8 cellular contexts compared by ENCODE assay signal in the genomic region with DNA sequence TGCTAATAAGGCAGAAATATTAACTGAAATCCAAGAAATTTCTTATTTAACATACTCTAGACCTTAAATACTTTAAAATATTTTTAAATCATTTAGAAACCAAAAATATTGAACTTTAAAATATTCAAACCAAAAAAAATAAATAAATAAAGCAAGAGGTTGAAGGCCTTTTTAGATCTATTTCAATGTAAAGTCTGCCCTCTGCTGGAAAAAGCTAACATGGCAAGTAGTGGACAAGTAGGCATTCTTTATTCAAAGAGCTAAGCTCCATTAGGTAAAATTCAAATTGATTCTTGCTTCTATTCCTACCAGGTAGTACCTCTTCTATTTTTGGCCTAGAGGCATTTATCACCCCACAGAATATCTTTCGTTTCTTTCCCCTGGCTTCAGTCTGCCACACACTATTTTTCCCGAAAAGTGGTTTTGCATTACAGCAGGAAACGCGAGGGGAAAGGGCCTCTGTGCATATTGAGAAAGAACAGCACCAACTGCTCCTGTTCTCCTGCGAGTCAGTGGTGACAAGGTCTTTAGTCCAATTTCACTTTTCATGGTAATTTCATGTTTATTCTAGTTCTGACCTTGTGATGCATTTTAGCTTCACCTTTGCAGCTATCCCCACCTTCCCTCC. TPM values are rescaled to one million over a fixed set of nuclear protein-coding genes. Genes with fewer than 3 reads are reported as not detected.
DNase-seq lines count a peak whose midpoint lies in the region; ATAC-seq lines count a peak whose summit lies in the region.

No MANE protein-coding gene starts in this region.

- H3K9me3 ChIP-seq in CD8-positive, alpha-beta memory T cell (ENCODE audit: low read length): no peaks in the 10 kb centered on the region

- no peaks in the 10 kb centered on the region for H3K9me3 Mint-ChIP-seq in CD8-positive, alpha-beta memory T cell
- H3K9me3 Mint-ChIP-seq in activated T-cell treated with anti-CD3 and anti-CD28 coated beads, Interleukin-2, amount 50 U/mL, for 72 hours: no peaks in the 10 kb centered on the region

- H3K27me3 Mint-ChIP-seq in CD8-positive, alpha-beta memory T cell: no peaks in the 10 kb centered on the region
- no peaks in the 10 kb centered on the region for H3K27me3 Mint-ChIP-seq in activated T-cell treated with anti-CD3 and anti-CD28 coated beads, Interleukin-2, amount 50 U/mL, for 72 hours (ENCODE audit: low read depth)

- CTCF ChIA-PET in CD8-positive, alpha-beta memory T cell (lab: Charles Lee): interaction anchor here (0.9 to 4.7 kb wide), 15 partner anchors 9 to 145 kb away, joined by 3 to 30 read pairs (median 4); partner anchors contain the start of genes GCA and IFIH1

- peak overlapping the region in 1 of 8 donors; percentile 19 for H3K27ac Mint-ChIP-seq in CD8-positive, alpha-beta memory T cell
- H3K27ac Mint-ChIP-seq in activated T-cell treated with anti-CD3 and anti-CD28 coated beads, Interleukin-2, amount 50 U/mL, for 72 hours: no peak overlapping the region

- H3K36me3 ChIP-seq in CD8-positive, alpha-beta memory T cell (ENCODE audit: insufficient read depth, low read length): peaks cover 5% of the 10 kb centered on the region

- no peak overlapping the region for H3K4me3 ChIP-seq in CD8-positive, alpha-beta memory T cell (ENCODE audit: low read length)

- DNase-seq in CD8-positive, alpha-beta memory T cell: peak; percentile 24 to 52 (median 50)
- DNase-seq in NCI-H748 treated with DMSO at 0.1 percent for 48 hours (lab: John Stamatoyannopoulos, UW) (peak; percentile 73), globus pallidus (ENCODE audit: low spot score) (peak; percentile 81), renal cortical epithelial cell (ENCODE audit: low read depth) (peak; percentile 72), hepatic stellate cell (ENCODE audit: low spot score) (no peak)
- DNase-seq in activated T-cell treated with anti-CD3 and anti-CD28 coated beads, Interleukin-2, amount 50 U/mL, for 72 hours: peak; percentile 62 to 73

- H3K27me3 ChIP-seq in CD8-positive, alpha-beta memory T cell (ENCODE audit: insufficient read depth, low read length, poor library complexity, severe bottlenecking): no peaks in the 10 kb centered on the region

- POLR2A ChIA-PET in CD8-positive, alpha-beta memory T cell (lab: Charles Lee): interaction anchor here (0.8 kb wide), 1 partner anchor 9 kb away, joined by 3 read pairs; no protein-coding TSS in a partner anchor

- ATAC-seq in GM18867 (IDR thresholded peaks at IDR 0.05; ENCODE audit: unreplicated experiment) (peak; percentile 71), HG03442 (IDR thresholded peaks at IDR 0.05; ENCODE audit: unreplicated experiment) (peak; percentile 51)
- peak; percentile 30 to 49 for ATAC-seq in activated T-cell treated with anti-CD3 and anti-CD28 coated beads, Interleukin-2, amount 50 U/mL, for 72 hours (replicated peaks in 1 of 2)

- H3K4me3 Mint-ChIP-seq in CD8-positive, alpha-beta memory T cell: no peak overlapping the region
- no peak overlapping the region for H3K4me3 Mint-ChIP-seq in activated T-cell treated with anti-CD3 and anti-CD28 coated beads, Interleukin-2, amount 50 U/mL, for 72 hours

- peaks cover 0 to 20% (median 3%) of the 10 kb centered on the region in 3 donors for H3K36me3 Mint-ChIP-seq in CD8-positive, alpha-beta memory T cell
- no peaks in the 10 kb centered on the region for H3K36me3 Mint-ChIP-seq in activated T-cell treated with anti-CD3 and anti-CD28 coated beads, Interleukin-2, amount 50 U/mL, for 72 hours (ENCODE audit: insufficient read depth in 2 of 2)

- H3K27ac ChIP-seq in CD8-positive, alpha-beta memory T cell (ENCODE audit: low read depth, low read length): no peak overlapping the region

- H3K4me1 ChIP-seq in CD8-positive, alpha-beta memory T cell (ENCODE audit: insufficient read depth, low read length): no peaks in the 10 kb centered on the region

- H3K4me1 Mint-ChIP-seq in CD8-positive, alpha-beta memory T cell: peaks cover 0 to 4% (median 3%) of the 10 kb centered on the region in 3 donors
- no peaks in the 10 kb centered on the region for H3K4me1 Mint-ChIP-seq in activated T-cell treated with anti-CD3 and anti-CD28 coated beads, Interleukin-2, amount 50 U/mL, for 72 hours (ENCODE audit: low read depth)

RNA-seq across cellular contexts. Expression of gene IFIH1, which starts 20.4 kb away (rescaled TPM):
- 10 to 100 TPM; 16.8 to 17.9 TPM for total RNA-seq in CD8-positive, alpha-beta memory T cell
- polyA plus RNA-seq in CD8-positive, alpha-beta memory T cell: 19.7 TPM
- total RNA-seq in activated T-cell treated with anti-CD3 and anti-CD28 coated beads, Interleukin-2, amount 50 U/mL, for 72 hours: 10 to 100 TPM; 37.8 to 62.7 TPM
- total RNA-seq in renal cortical epithelial cell: 16.1 and 18.6 TPM in 2 replicates

RNA-seq across cellular contexts. Expression of gene GCA, which starts 45.9 kb away (rescaled TPM):
- 10 to 100 TPM; 15.2 to 15.8 TPM for total RNA-seq in CD8-positive, alpha-beta memory T cell
- 14.0 TPM for polyA plus RNA-seq in CD8-positive, alpha-beta memory T cell
- 10 to 100 TPM; 18.7 to 22.2 TPM for total RNA-seq in activated T-cell treated with anti-CD3 and anti-CD28 coated beads, Interleukin-2, amount 50 U/mL, for 72 hours
- total RNA-seq in renal cortical epithelial cell: 52.9 and 75.9 TPM in 2 replicates

RNA-seq across cellular contexts. Expression of gene FAP, which starts 54.8 kb away (rescaled TPM):
- not detected for total RNA-seq in CD8-positive, alpha-beta memory T cell
- polyA plus RNA-seq in CD8-positive, alpha-beta memory T cell: not detected
- total RNA-seq in activated T-cell treated with anti-CD3 and anti-CD28 coated beads, Interleukin-2, amount 50 U/mL, for 72 hours: not detected
- total RNA-seq in renal cortical epithelial cell: 0.15 and 0.17 TPM in 2 replicates
